In the genomic region with DNA sequence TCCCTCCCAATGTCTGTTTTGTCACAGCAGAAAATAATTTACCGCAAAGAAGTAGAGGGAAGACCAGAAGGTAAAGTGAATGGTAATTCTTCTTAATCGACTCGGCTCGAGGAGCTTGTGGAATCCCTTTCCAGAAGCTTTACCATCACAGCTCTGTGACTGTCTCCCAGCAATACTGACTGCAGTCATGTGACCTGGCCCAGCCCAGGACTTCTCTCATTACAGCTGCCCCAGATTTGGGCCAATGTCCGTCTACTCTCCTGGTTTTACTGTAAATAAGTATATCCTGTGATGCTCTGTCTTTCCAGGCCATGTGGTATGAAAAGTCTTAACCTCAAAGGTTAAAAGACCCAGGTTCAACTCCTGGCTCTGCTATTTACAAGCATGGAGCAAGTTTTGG, we compare ENCODE assay signal across 1 cellular context.
TF ChIP-seq lines count a peak whose summit lies in the region.

No MANE protein-coding gene starts in this region.

TF ChIP-seq in H1, 55 proteins besides CTCF, POLR2A, EP300 and RAD21 (continued from another document):
- TF ChIP-seq, protein P1, sequence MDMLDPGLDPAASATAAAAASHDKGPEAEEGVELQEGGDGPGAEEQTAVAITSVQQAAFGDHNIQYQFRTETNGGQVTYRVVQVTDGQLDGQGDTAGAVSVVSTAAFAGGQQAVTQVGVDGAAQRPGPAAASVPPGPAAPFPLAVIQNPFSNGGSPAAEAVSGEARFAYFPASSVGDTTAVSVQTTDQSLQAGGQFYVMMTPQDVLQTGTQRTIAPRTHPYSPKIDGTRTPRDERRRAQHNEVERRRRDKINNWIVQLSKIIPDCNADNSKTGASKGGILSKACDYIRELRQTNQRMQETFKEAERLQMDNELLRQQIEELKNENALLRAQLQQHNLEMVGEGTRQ (IDR thresholded peaks at IDR 0.05; ENCODE audit: low read length), result 0 out of 2 replicates have a peak, but pooled peaks have one; percentile 34
- TF ChIP-seq YY1 (IDR thresholded peaks at IDR 0.05; ENCODE audit: low read depth, low read length), result no peak
- no peak for TF ChIP-seq PHF8 (conservative IDR thresholded peaks at IDR 0.05; ENCODE audit: low read depth, low read length)
